In genomic region chr18:46573156-46573555, GRCh38 we compare ENCODE assay signal across 24 cellular contexts.
"Had no signal": no experiment of that assay in that cellular context is flagged by ENCODE, and none has a peak within 500 bp of the region (broad histone marks: within the 10 kb centered on the region; RNA-seq: fewer than 3 reads in every experiment).

No MANE protein-coding gene starts in this region.

- H3K27ac Mint-ChIP-seq: activated CD4-positive, alpha-beta memory T cell treated with anti-CD3 and anti-CD28 coated beads, Interleukin-2, amount 10 ng/mL, durations not matched to agents 7 days and 5 days; activated CD4-positive, alpha-beta T cell treated with anti-CD3 and anti-CD28 coated beads for 36 hours; activated CD4-positive, alpha-beta T cell treated with anti-CD3 and anti-CD28 coated beads, Interleukin-2, amount 10 ng/mL, durations not matched to agents 7 days and 5 days; activated naive CD8-positive, alpha-beta T cell; activated T-cell treated with anti-CD3 and anti-CD28 coated beads, Interleukin-2, amount 50 U/mL, for 24 hours; activated T-cell treated with anti-CD3 and anti-CD28 coated beads, Interleukin-2, amount 50 U/mL, for 72 hours had no signal

- H3K4me3 Mint-ChIP-seq: activated CD4-positive, alpha-beta memory T cell treated with anti-CD3 and anti-CD28 coated beads, Interleukin-2, amount 10 ng/mL, durations not matched to agents 7 days and 5 days; activated CD4-positive, alpha-beta T cell treated with anti-CD3 and anti-CD28 coated beads for 36 hours; activated CD4-positive, alpha-beta T cell treated with anti-CD3 and anti-CD28 coated beads, Interleukin-2, amount 10 ng/mL, durations not matched to agents 7 days and 5 days; activated naive CD8-positive, alpha-beta T cell; activated T-cell treated with anti-CD3 and anti-CD28 coated beads, Interleukin-2, amount 50 U/mL, for 24 hours; activated T-cell treated with anti-CD3 and anti-CD28 coated beads, Interleukin-2, amount 50 U/mL, for 72 hours had no signal

- H3K36me3 Mint-ChIP-seq: activated naive CD8-positive, alpha-beta T cell had no signal

- H3K4me3 ChIP-seq: body of pancreas had no signal

- H3K27me3 Mint-ChIP-seq: activated CD4-positive, alpha-beta T cell treated with anti-CD3 and anti-CD28 coated beads for 36 hours had no signal

- H3K27ac ChIP-seq: body of pancreas, epithelial cell of prostate had no signal

- H3K9me3 Mint-ChIP-seq: activated CD4-positive, alpha-beta memory T cell treated with anti-CD3 and anti-CD28 coated beads, Interleukin-2, amount 10 ng/mL, durations not matched to agents 7 days and 5 days; activated CD4-positive, alpha-beta T cell treated with anti-CD3 and anti-CD28 coated beads, Interleukin-2, amount 10 ng/mL, durations not matched to agents 7 days and 5 days; activated T-cell treated with anti-CD3 and anti-CD28 coated beads, Interleukin-2, amount 50 U/mL, for 24 hours; activated T-cell treated with anti-CD3 and anti-CD28 coated beads, Interleukin-2, amount 50 U/mL, for 72 hours had no signal

- H3K4me1 Mint-ChIP-seq: activated CD4-positive, alpha-beta memory T cell treated with anti-CD3 and anti-CD28 coated beads, Interleukin-2, amount 10 ng/mL, durations not matched to agents 7 days and 5 days; activated CD4-positive, alpha-beta T cell treated with anti-CD3 and anti-CD28 coated beads for 36 hours; activated CD4-positive, alpha-beta T cell treated with anti-CD3 and anti-CD28 coated beads, Interleukin-2, amount 10 ng/mL, durations not matched to agents 7 days and 5 days had no signal

- DNase-seq: activated CD4-positive, alpha-beta memory T cell treated with anti-CD3 and anti-CD28 coated beads, Interleukin-2, amount 10 ng/mL, durations not matched to agents 7 days and 5 days; activated CD4-positive, alpha-beta T cell treated with anti-CD3 and anti-CD28 coated beads for 36 hours; activated CD4-positive, alpha-beta T cell treated with anti-CD3 and anti-CD28 coated beads, Interleukin-2, amount 10 ng/mL, durations not matched to agents 7 days and 5 days; activated CD4-positive, alpha-beta T cell treated with anti-CD3 and anti-CD28 coated beads, Interleukin-2, amount 50 U/mL, for 4 hours; activated CD4-positive, CD25-positive, alpha-beta regulatory T cell; activated CD4-positive, CD25-positive, alpha-beta regulatory T cell treated with anti-CD3 and anti-CD28 coated beads, Interleukin-2, amount 50 U/mL, for 72 hours; activated CD8-positive, alpha-beta memory T cell treated with anti-CD3 and anti-CD28 coated beads, Interleukin-2, amount 50 U/mL, for 48 hours; activated gamma-delta T cell; activated naive CD4-positive, alpha-beta T cell; activated naive CD4-positive, alpha-beta T cell treated with anti-CD3 and anti-CD28 coated beads, Interleukin-2, amount 50 U/mL, for 16 hours; activated T-cell treated with anti-CD3 and anti-CD28 coated beads for 4 hours; activated T-cell treated with anti-CD3 and anti-CD28 coated beads, Interleukin-2, amount 50 U/mL, for 24 hours; activated T-cell treated with anti-CD3 and anti-CD28 coated beads, Interleukin-2, amount 50 U/mL, for 72 hours; amniotic stem cell; anterior cingulate cortex; body of pancreas; cortex of kidney; dermis blood vessel endothelial cell; effector CD8-positive, alpha-beta T cell; foreskin fibroblast; head of caudate nucleus; T-helper 2 cell had no signal

- H3K27me3 ChIP-seq: body of pancreas had no signal

- H3K4me1 ChIP-seq: body of pancreas had no signal

- H3K9me3 ChIP-seq: body of pancreas had no signal

- ATAC-seq: activated CD4-positive, alpha-beta T cell treated with anti-CD3 and anti-CD28 coated beads for 36 hours; activated T-cell treated with anti-CD3 and anti-CD28 coated beads, Interleukin-2, amount 50 U/mL, for 72 hours; body of pancreas had no signal
